ENCODE assay signal across 30 cellular contexts in genomic region chr1:172477741-172478140, GRCh38. TPM values are rescaled to one million over a fixed set of nuclear protein-coding genes. Genes with fewer than 3 reads are reported as not detected.
"Had no signal": no experiment of that assay in that cellular context is flagged by ENCODE, and none has a peak within 500 bp of the region (broad histone marks: within the 10 kb centered on the region; RNA-seq: fewer than 3 reads in every experiment).

No MANE protein-coding gene starts in this region.

- H3K27ac ChIP-seq: gastrocnemius medialis, left lung, parathyroid adenoma, right lobe of liver, stomach, transverse colon, vagina had no signal

- H3K9me3 ChIP-seq: gastrocnemius medialis, left lung, right lobe of liver, stomach, transverse colon, vagina had no signal

- H3K36me3 ChIP-seq: gastrocnemius medialis, left lung, right lobe of liver, stomach, transverse colon, vagina had no signal

- H3K4me3 ChIP-seq: gastrocnemius medialis, left lung, right lobe of liver, skin epidermis, stomach, transverse colon, vagina had no signal

- H3K4me1 ChIP-seq: parathyroid adenoma, transverse colon, vagina had no signal

- H3K27me3 ChIP-seq: gastrocnemius medialis, left lung, right lobe of liver, stomach, transverse colon, vagina had no signal

- DNase-seq: activated B cell treated with CpG ODN at 0.5 μM for 24 hours; activated CD4-positive, alpha-beta T cell treated with anti-CD3 and anti-CD28 coated beads for 4 hours; activated CD4-positive, alpha-beta T cell treated with anti-CD3 and anti-CD28 coated beads, Interleukin-2, amount 50 U/mL, for 48 hours; activated CD8-positive, alpha-beta memory T cell treated with anti-CD3 and anti-CD28 coated beads, Interleukin-2, amount 50 U/mL, for 48 hours; activated naive CD4-positive, alpha-beta T cell; activated naive CD8-positive, alpha-beta T cell treated with anti-CD3 and anti-CD28 coated beads for 36 hours; activated T-cell treated with anti-CD3 and anti-CD28 coated beads, Interleukin-2, amount 50 U/mL, for 4 hours; effector memory CD4-positive, alpha-beta T cell; gastrocnemius medialis; head of caudate nucleus; left lung; nucleus accumbens; right lobe of liver; stimulated activated CD4-positive, alpha-beta T cell treated with anti-CD3 and anti-CD28 coated beads, Interleukin-2, amount 100 ng/mL, for 24 hours; stomach; T-helper 17 cell; transverse colon had no signal

- ATAC-seq: activated T-cell treated with anti-CD3 and anti-CD28 coated beads, Interleukin-2, amount 50 U/mL, for 4 hours; esophagus mucosa; gastrocnemius medialis; left lung; right lobe of liver; stimulated activated memory B cell treated with anti-CD40 and anti-IgM and Interleukin-4, amounts not matched to agents 10 μg/mL and 1 μg/mL and 100 μg/mL, for 72 hours; T-helper 17 cell had no signal

RNA-seq across cellular contexts. Expression of gene C1orf105, which starts 57.3 kb away (rescaled TPM):
- total RNA-seq: activated B cell treated with CpG ODN at 0.5 μM for 24 hours; activated CD8-positive, alpha-beta memory T cell treated with anti-CD3 and anti-CD28 coated beads for 36 hours; activated naive CD8-positive, alpha-beta T cell treated with anti-CD3 and anti-CD28 coated beads for 36 hours; activated T-cell treated with anti-CD3 and anti-CD28 coated beads, Interleukin-2, amount 50 U/mL, for 4 hours; activated T-helper 2 cell treated with anti-CD3 and anti-CD28 coated beads, Interferon-gamma antibody, Interleukin-2, Interleukin-4, amounts not matched to agents 10 μg/mL and 5 μg/mL and 100 μg/mL, durations not matched to agents 14 hours and 24 hours and 36 hours; astrocyte; dermis microvascular lymphatic vessel endothelial cell; esophagus mucosa; kidney epithelial cell; left lung; lung microvascular endothelial cell; mononuclear cell; stomach; T-helper 17 cell; temporal lobe; transverse colon; vagina had no signal
